ENCODE assay signal across 29 cellular contexts in the genomic region with DNA sequence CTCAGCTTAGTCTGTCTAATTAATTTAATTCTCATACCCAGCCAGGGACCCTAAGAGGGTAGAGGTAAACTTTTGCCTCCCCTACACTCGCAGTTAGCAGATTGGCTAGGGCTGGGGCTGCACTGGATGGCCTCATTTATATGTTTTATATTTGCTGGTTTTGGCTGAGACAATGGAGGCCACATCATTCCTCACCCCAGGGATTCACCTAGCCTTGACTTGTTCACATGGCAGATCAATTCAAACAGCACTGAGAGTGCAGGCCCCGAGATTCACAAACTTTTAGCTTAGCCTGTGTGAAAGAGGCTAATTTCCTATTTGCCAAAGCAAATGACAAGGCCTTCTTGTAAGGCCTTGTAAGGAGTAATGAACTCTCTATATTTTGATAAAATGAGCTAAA.
"Had no signal": no experiment of that assay in that cellular context is flagged by ENCODE, and none has a peak within 500 bp of the region (broad histone marks: within the 10 kb centered on the region; RNA-seq: fewer than 3 reads in every experiment).

No MANE protein-coding gene starts in this region.

- FAIRE-seq: bronchial epithelial cell had no signal

- H3K27ac ChIP-seq: ascending aorta, body of pancreas, KMS-11, SJSA1 had no signal

- H3K4me3 ChIP-seq: ascending aorta, body of pancreas, SJSA1 had no signal

- H3K4me1 ChIP-seq: ascending aorta, body of pancreas, SJSA1 had no signal

- H3K9me3 Mint-ChIP-seq: activated T-helper 1 cell treated with anti-CD3 and anti-CD28 coated beads, Interleukin-12 subunit alpha, Interleukin-12 subunit beta, Interleukin-2, Interleukin-4 antibody, amounts not matched to agents 30 ng/mL and 10 ng/mL and 1 ng/mL, durations not matched to agents 14 hours and 24 hours and 36 hours; T-helper 1 cell treated with Interleukin-12 subunit alpha and Interleukin-12 subunit beta and Interleukin-4 antibody, amounts not matched to agents 30 μg/mL and 1 μg/mL, for 36 hours had no signal

- DNase-seq: activated CD4-positive, alpha-beta T cell treated with anti-CD3 and anti-CD28 coated beads for 48 hours; activated CD4-positive, alpha-beta T cell treated with anti-CD3 and anti-CD28 coated beads, Interleukin-2, amount 50 U/mL, for 48 hours; activated CD4-positive, CD25-positive, alpha-beta regulatory T cell treated with anti-CD3 and anti-CD28 coated beads, Interleukin-2, amount 50 U/mL, for 72 hours; activated CD8-positive, alpha-beta memory T cell treated with anti-CD3 and anti-CD28 coated beads, Interleukin-2, amount 10 ng/mL, durations not matched to agents 7 days and 5 days; activated effector memory CD4-positive, alpha-beta T cell treated with Interleukin-2 at 50 U/mL for 16 hours; activated naive CD4-positive, alpha-beta T cell; activated T-cell treated with anti-CD3 and anti-CD28 coated beads, Interleukin-2, amount 50 U/mL, for 24 hours; body of pancreas; central memory CD4-positive, alpha-beta T cell; NCI-H1092; NCI-H1417; NCI-H1694; NCI-H2029; NCI-H2107; NCI-H2171 treated with DMSO at 0.1 percent for 48 hours; NCI-H345; NCI-H510A; NCI-H69; NK-92 treated with Interleukin-12 subunit alpha and Interleukin-12 subunit beta, amount 100 ng/mL, for 24 hours; PC-3; SHP77 had no signal

- H3K36me3 Mint-ChIP-seq: activated CD8-positive, alpha-beta memory T cell treated with anti-CD3 and anti-CD28 coated beads, Interleukin-2, amount 10 ng/mL, durations not matched to agents 7 days and 5 days; activated naive CD4-positive, alpha-beta T cell treated with anti-CD3 and anti-CD28 coated beads, Interleukin-2, amount 50 U/mL, for 24 hours had no signal

- H3K4me2 ChIP-seq: KMS-11 had no signal

- H3K4me3 Mint-ChIP-seq: activated CD8-positive, alpha-beta memory T cell treated with anti-CD3 and anti-CD28 coated beads, Interleukin-2, amount 10 ng/mL, durations not matched to agents 7 days and 5 days; activated naive CD4-positive, alpha-beta T cell treated with anti-CD3 and anti-CD28 coated beads, Interleukin-2, amount 50 U/mL, for 24 hours; activated T-cell treated with anti-CD3 and anti-CD28 coated beads, Interleukin-2, amount 50 U/mL, for 24 hours; activated T-helper 1 cell treated with anti-CD3 and anti-CD28 coated beads, Interleukin-12 subunit alpha, Interleukin-12 subunit beta, Interleukin-2, Interleukin-4 antibody, amounts not matched to agents 30 ng/mL and 10 ng/mL and 1 ng/mL, durations not matched to agents 14 hours and 24 hours and 36 hours; T-helper 1 cell treated with Interleukin-12 subunit alpha and Interleukin-12 subunit beta and Interleukin-4 antibody, amounts not matched to agents 30 μg/mL and 1 μg/mL, for 36 hours had no signal

- H3K9me3 ChIP-seq: ascending aorta, body of pancreas, SJSA1 had no signal

- ATAC-seq: activated CD8-positive, alpha-beta memory T cell treated with anti-CD3 and anti-CD28 coated beads, Interleukin-2, amount 10 ng/mL, durations not matched to agents 7 days and 5 days; body of pancreas; PC-3; SK-N-SH treated with all-trans-retinoic acid at 6 μM for 48 hours had no signal

- H3K27me3 Mint-ChIP-seq: activated CD8-positive, alpha-beta memory T cell treated with anti-CD3 and anti-CD28 coated beads, Interleukin-2, amount 10 ng/mL, durations not matched to agents 7 days and 5 days; activated naive CD4-positive, alpha-beta T cell treated with anti-CD3 and anti-CD28 coated beads, Interleukin-2, amount 50 U/mL, for 24 hours; activated T-cell treated with anti-CD3 and anti-CD28 coated beads, Interleukin-2, amount 50 U/mL, for 24 hours had no signal

- H3K27me3 ChIP-seq: ascending aorta, body of pancreas, SJSA1 had no signal

- H3K36me3 ChIP-seq: ascending aorta, SJSA1 had no signal

- H3K27ac Mint-ChIP-seq: activated CD8-positive, alpha-beta memory T cell treated with anti-CD3 and anti-CD28 coated beads, Interleukin-2, amount 10 ng/mL, durations not matched to agents 7 days and 5 days; activated naive CD4-positive, alpha-beta T cell treated with anti-CD3 and anti-CD28 coated beads, Interleukin-2, amount 50 U/mL, for 24 hours; activated T-cell treated with anti-CD3 and anti-CD28 coated beads, Interleukin-2, amount 50 U/mL, for 24 hours; activated T-helper 1 cell treated with anti-CD3 and anti-CD28 coated beads, Interleukin-12 subunit alpha, Interleukin-12 subunit beta, Interleukin-2, Interleukin-4 antibody, amounts not matched to agents 30 ng/mL and 10 ng/mL and 1 ng/mL, durations not matched to agents 14 hours and 24 hours and 36 hours; T-helper 1 cell treated with Interleukin-12 subunit alpha and Interleukin-12 subunit beta and Interleukin-4 antibody, amounts not matched to agents 30 μg/mL and 1 μg/mL, for 36 hours had no signal

- H3K9ac ChIP-seq: KMS-11 had no signal

- H3K4me1 Mint-ChIP-seq: activated CD8-positive, alpha-beta memory T cell treated with anti-CD3 and anti-CD28 coated beads, Interleukin-2, amount 10 ng/mL, durations not matched to agents 7 days and 5 days; activated naive CD4-positive, alpha-beta T cell treated with anti-CD3 and anti-CD28 coated beads, Interleukin-2, amount 50 U/mL, for 24 hours had no signal
